Comparison of ENCODE assay signal across 14 cellular contexts in genomic region chr11:126060651-126061220, GRCh38. TPM values are rescaled to one million over a fixed set of nuclear protein-coding genes. Genes with fewer than 3 reads are reported as not detected.
A peak's percentile ranks its signal among the peaks of the same experiment; 100 is the strongest.
DNase-seq lines count a peak whose midpoint lies in the region; ATAC-seq, FAIRE-seq and TF ChIP-seq lines count a peak whose summit lies in the region.
"Had no signal": no experiment of that assay in that cellular context is flagged by ENCODE, and none has a peak within 500 bp of the region (broad histone marks: within the 10 kb centered on the region; RNA-seq: fewer than 3 reads in every experiment).

No MANE protein-coding gene starts in this region.

- ATAC-seq in natural killer cell (no peak), GM12878 (no peak), HG03196 (IDR thresholded peaks at IDR 0.05; ENCODE audit: unreplicated experiment) (no peak)
- ATAC-seq in natural killer cell treated with Interleukin-12 subunit alpha and Interleukin-12 subunit beta and Interleukin-15 and Interleukin-18, amount 100 ng/mL, for 72 hours, result no peak
- ATAC-seq: activated T-helper 17 cell treated with anti-CD3 and anti-CD28 coated beads, Interleukin-2, amount 50 U/mL, for 72 hours; mucosa of descending colon had no signal

- H3K9me2 ChIP-seq in GM23248 (ENCODE audit: insufficient read depth), result no peaks in the 10 kb centered on the region

- RAD21 ChIA-PET in GM12878 (lab: Charles Lee; ENCODE audit: unreplicated experiment), result interaction anchor here (0.8 to 1.9 kb wide), 6 partner anchors 21 to 120 kb away, joined by 3 to 11 read pairs (median 3); no protein-coding TSS in a partner anchor

- SMC1A ChIA-PET in GM12878 (lab: Charles Lee; ENCODE audit: uncharacterized antibody, unreplicated experiment), result interaction anchor here (1.2 to 3.7 kb wide), 7 partner anchors 9 to 138 kb away, joined by 3 to 34 read pairs (median 7); no protein-coding TSS in a partner anchor

- no peak overlapping the region for H3K27ac Mint-ChIP-seq in natural killer cell
- H3K27ac Mint-ChIP-seq in natural killer cell treated with Interleukin-12 subunit alpha and Interleukin-12 subunit beta and Interleukin-15 and Interleukin-18, amount 100 ng/mL, for 72 hours, result no peak overlapping the region

- POLR2A ChIA-PET in GM12878 (lab: Charles Lee), result interaction anchor here (0.5 to 0.6 kb wide), 2 partner anchors 8 to 10 kb away, joined by 3 read pairs; no protein-coding TSS in a partner anchor

- H3K27me3 Mint-ChIP-seq in natural killer cell (ENCODE audit: low read depth in 2 of 2), result peaks cover 30 to 38% of the 10 kb centered on the region in 2 donors
- peaks cover 26 to 49% of the 10 kb centered on the region in 2 donors for H3K27me3 Mint-ChIP-seq in natural killer cell treated with Interleukin-12 subunit alpha and Interleukin-12 subunit beta and Interleukin-15 and Interleukin-18, amount 100 ng/mL, for 72 hours

- no peaks in the 10 kb centered on the region for H3K36me3 Mint-ChIP-seq in natural killer cell
- no peaks in the 10 kb centered on the region for H3K36me3 Mint-ChIP-seq in natural killer cell treated with Interleukin-12 subunit alpha and Interleukin-12 subunit beta and Interleukin-15 and Interleukin-18, amount 100 ng/mL, for 72 hours

- H3K27ac ChIP-seq in GM12878 (ENCODE audit: control insufficient read depth, insufficient read depth) (no peak overlapping the region), muscle layer of duodenum (ENCODE audit: low read length) (peak overlapping the region; percentile 57), GM23248 (no peak overlapping the region), tibial nerve (peak overlapping the region in 2 of 4 donors; percentile 91)
- H3K27ac ChIP-seq: spleen had no signal

- CTCF ChIA-PET in GM12878 (lab: Yijun Ruan, JAX), result interaction anchor here (0.8 to 3.2 kb wide), 9 partner anchors 9 to 133 kb away, joined by 3 to 29 read pairs (median 4); partner anchors contain the start of gene VSIG10L2

- H3K36me3 ChIP-seq in GM12878 (ENCODE audit: control insufficient read depth in 2 of 2, insufficient read depth in 2 of 2, low read length in 1 of 2) (no peaks in the 10 kb centered on the region), muscle layer of duodenum (ENCODE audit: control insufficient read depth in 1 of 2, insufficient read depth in 2 of 2, low read length in 2 of 2) (no peaks in the 10 kb centered on the region), GM23248 (ENCODE audit: low read depth) (no peaks in the 10 kb centered on the region), tibial nerve (no peaks in the 10 kb centered on the region)
- H3K36me3 ChIP-seq: spleen had no signal

- no TSS peak for BruUV-seq in GM12878 (replicated peaks; lab: Mats Ljungman, UMichigan)

- H3K79me2 ChIP-seq in GM12878 (ENCODE audit: control insufficient read depth, insufficient read depth, low read length) (no peaks in the 10 kb centered on the region; the same call in 1 of the 2 replicates), GM23248 (ENCODE audit: insufficient read depth) (no peaks in the 10 kb centered on the region)

- TF ChIP-seq CTCF in natural killer cell (IDR thresholded peaks at IDR 0.05), result no peak
- no peak for TF ChIP-seq CTCF in GM12878 (IDR thresholded peaks at IDR 0.05 in 2 of 3, conservative IDR thresholded peaks at IDR 0.05 in 1 of 3; ENCODE audit: control insufficient read depth in 2 of 3, extremely low read depth in 1 of 3, insufficient read depth in 1 of 3, low read depth in 3 of 3, low read length in 3 of 3)
- TF ChIP-seq CTCF in tibial nerve (IDR thresholded peaks at IDR 0.05), result no peak

- peak overlapping the region; percentile 26 for H3K4me3 Mint-ChIP-seq in natural killer cell
- H3K4me3 Mint-ChIP-seq in natural killer cell treated with Interleukin-12 subunit alpha and Interleukin-12 subunit beta and Interleukin-15 and Interleukin-18, amount 100 ng/mL, for 72 hours, result no peak overlapping the region

- no peak overlapping the region for H3K9ac ChIP-seq in GM12878 (ENCODE audit: control insufficient read depth, insufficient read depth, low read length)
- H3K9ac ChIP-seq in GM23248, result no peak overlapping the region

- 32% methylated on average over 4 of the region's 4 CpGs for WGBS in GM12878 (ENCODE audit: insufficient coverage, insufficient replicate concordance, low lambda C conversion rate, missing lambda C conversion rate)
- 52 to 57% methylated on average over 4 of the region's 4 CpGs for WGBS in GM23248 (ENCODE audit: low coverage in 1 of 2, low lambda C conversion rate in 2 of 2, missing lambda C conversion rate in 2 of 2), 2 experiments
- 58 to 69% methylated on average over 4 of the region's 4 CpGs for WGBS in tibial nerve, 2 donors

- no peak overlapping the region for H3K4me2 ChIP-seq in GM12878 (ENCODE audit: control insufficient read depth, insufficient read depth)
- H3K4me2 ChIP-seq in GM23248 (ENCODE audit: unreplicated experiment), result no peak overlapping the region

- H2AFZ ChIP-seq in GM12878 (ENCODE audit: control insufficient read depth, low read depth, low read length) (no peak overlapping the region), GM23248 (no peak overlapping the region)

- H3K4me1 ChIP-seq in GM12878 (ENCODE audit: control insufficient read depth, insufficient read depth, low read length) (no peaks in the 10 kb centered on the region), muscle layer of duodenum (ENCODE audit: control insufficient read depth in 1 of 2, insufficient read depth in 2 of 2, low read length in 2 of 2) (peaks cover 0 to 24% of the 10 kb centered on the region in 2 donors), GM23248 (ENCODE audit: insufficient read depth) (no peaks in the 10 kb centered on the region), tibial nerve (peaks cover 0 to 52% (median 5%) of the 10 kb centered on the region in 4 donors)

- intact Hi-C loops in natural killer cell (cut with micrococcal nuclease), result no loop called here
- intact Hi-C loops in GM12878 (cut with micrococcal nuclease; ENCODE audit: unreplicated experiment), result loop anchor here (5.0 kb wide), 1 partner anchor 138 kb away; no protein-coding TSS in a partner anchor

- in situ Hi-C loops in GM12878 (cut with MboI), result no loop called here
- in situ Hi-C loops in GM23248 (cut with MboI), result no loop called here

- H3K4me1 Mint-ChIP-seq in natural killer cell, result peaks cover 7% of the 10 kb centered on the region in 2 donors
- peaks cover 5% of the 10 kb centered on the region in 2 donors for H3K4me1 Mint-ChIP-seq in natural killer cell treated with Interleukin-12 subunit alpha and Interleukin-12 subunit beta and Interleukin-15 and Interleukin-18, amount 100 ng/mL, for 72 hours (ENCODE audit: low read depth in 2 of 2)

- peaks cover 10% of the 10 kb centered on the region for H3F3A ChIP-seq in GM23248 (ENCODE audit: insufficient read depth)

- H3K4me3 ChIP-seq in GM12878 (no peak overlapping the region), muscle layer of duodenum (ENCODE audit: low read depth in 1 of 2, low read length in 2 of 2) (peak overlapping the region; percentile 63 to 90), GM23248 (no peak overlapping the region), tibial nerve (no peak overlapping the region)
- H3K4me3 ChIP-seq: mucosa of descending colon had no signal

- peaks cover 1 to 17% of the 10 kb centered on the region in 2 experiments for H3K27me3 ChIP-seq in GM12878 (replicated peaks in 1 of 2; ENCODE audit: control insufficient read depth in 2 of 2, insufficient read depth in 2 of 2, low read length in 1 of 2)
- no peaks in the 10 kb centered on the region for H3K27me3 ChIP-seq in muscle layer of duodenum (ENCODE audit: low read depth, low read length)
- H3K27me3 ChIP-seq in GM23248 (replicated peaks; ENCODE audit: insufficient read depth), result peaks cover 23% of the 10 kb centered on the region
- no peaks in the 10 kb centered on the region for H3K27me3 ChIP-seq in tibial nerve

- DNase-seq in natural killer cell (no peak), GM12878 (ENCODE audit: low read depth, low spot score) (no peak), GM23248 (no peak), SW 1271 (lab: John Stamatoyannopoulos, UW) (no peak), tibial nerve (ENCODE audit: low spot score in 2 of 2) (no peak)
- DNase-seq in natural killer cell treated with Interleukin-12 subunit alpha and Interleukin-12 subunit beta and Interleukin-15 and Interleukin-18, amount 100 ng/mL, for 72 hours (ENCODE audit: low spot score), result no peak
- DNase-seq: HCEC 1CT, KG1, mucosa of descending colon, SHP77 treated with DMSO at 0.1 percent for 48 hours, spleen had no signal

- no peaks in the 10 kb centered on the region for H3K9me3 Mint-ChIP-seq in natural killer cell
- no peaks in the 10 kb centered on the region for H3K9me3 Mint-ChIP-seq in natural killer cell treated with Interleukin-12 subunit alpha and Interleukin-12 subunit beta and Interleukin-15 and Interleukin-18, amount 100 ng/mL, for 72 hours
- H3K9me3 Mint-ChIP-seq: activated T-helper 17 cell treated with anti-CD3 and anti-CD28 coated beads, Interleukin-2, amount 50 U/mL, for 72 hours had no signal

- H4K20me1 ChIP-seq in GM12878 (ENCODE audit: control insufficient read depth, insufficient read depth), result no peaks in the 10 kb centered on the region
- H4K20me1 ChIP-seq in GM23248 (ENCODE audit: insufficient read depth), result no peaks in the 10 kb centered on the region

- TF ChIP-seq RAD21 in GM12878 (IDR thresholded peaks at IDR 0.05; ENCODE audit: insufficient read depth, low read depth, low read length), result no peak

- no peak for FAIRE-seq in GM12878 (lab: Jason Lieb, UNC)

- TF ChIP-seq POLR2A in GM12878 (IDR thresholded peaks at IDR 0.05; ENCODE audit: low read depth, low read length) (no peak), tibial nerve (IDR thresholded peaks at IDR 0.05) (no peak)

- no peak for TF ChIP-seq EP300 in GM12878 (IDR thresholded peaks at IDR 0.05; ENCODE audit: borderline replicate concordance in 1 of 2, control insufficient read depth in 1 of 2, low read depth in 2 of 2, low read length in 2 of 2)
- TF ChIP-seq EP300 in tibial nerve (IDR thresholded peaks at IDR 0.05), result no peak

- no peaks in the 10 kb centered on the region for H3K9me3 ChIP-seq in GM12878 (replicated peaks; ENCODE audit: control insufficient read depth, insufficient read depth, low read length)
- H3K9me3 ChIP-seq in muscle layer of duodenum (ENCODE audit: control insufficient read depth in 1 of 2, low read length in 2 of 2), result no peaks in the 10 kb centered on the region
- H3K9me3 ChIP-seq in GM23248 (ENCODE audit: low read depth), result no peaks in the 10 kb centered on the region
- no peaks in the 10 kb centered on the region for H3K9me3 ChIP-seq in tibial nerve
- H3K9me3 ChIP-seq: mucosa of descending colon, spleen had no signal

RNA-seq across cellular contexts. Expression of gene CDON, which starts 1.9 kb away (rescaled TPM):
- under 1 TPM in 2 of 3 donors, not detected in 1; 0.25 to 0.38 TPM for total RNA-seq in natural killer cell
- 1 to 10 TPM in 1 of 2 donors, under 1 TPM in 1; 0.59 to 2.1 TPM for total RNA-seq in natural killer cell treated with Interleukin-12 subunit alpha and Interleukin-12 subunit beta and Interleukin-15 and Interleukin-18, amount 100 ng/mL, for 72 hours
- 13.1 and 16.6 TPM in 2 replicates for total RNA-seq in GM12878 (2013; cell fraction: nucleolus; rRNA removed)
- 0.23 and 0.38 TPM in 2 replicates for total RNA-seq in GM12878 (2014; rRNA removed)
- 0.28 and 0.45 TPM in 2 replicates for total RNA-seq in GM12878 (2014; rRNA removed; fragmentation: Illumina TruSeq; extraction: Trizol)
- 0.21 and 0.46 TPM in 2 replicates for total RNA-seq in GM12878 (2021)
- polyA plus RNA-seq in GM12878 (2011; ENCODE audit: low read depth), result 0.54 TPM
- 3.2 and 4.2 TPM in 2 replicates for polyA plus RNA-seq in GM12878 (2011; rRNA removed)
- 2.7 and 3.9 TPM in 2 replicates for polyA plus RNA-seq in GM12878 (2011; cell fraction: cytosol; rRNA removed)
- polyA plus RNA-seq in GM12878 (2011; cell fraction: nucleus; rRNA removed), result 5.4 and 6.3 TPM in 2 replicates
- polyA plus RNA-seq in GM12878 (2012), result 0.23 and 0.87 TPM in 2 replicates
- 0.40 and 0.79 TPM in 2 replicates for polyA plus RNA-seq in GM12878 (2014; fragmentation: Illumina TruSeq; extraction: Trizol)
- polyA plus RNA-seq in GM12878 (2014; fragmentation: Nextera tagmentation; extraction: Ambion mirVana), result under 1 TPM; 0.07 to 0.21 TPM
- polyA plus RNA-seq in GM12878 (2014; rRNA removed), result 0.27 and 0.31 TPM in 2 replicates
- under 1 TPM; 0.32 to 0.83 TPM for polyA plus RNA-seq in GM12878 (2016; fragmentation: Nextera tagmentation; extraction: Ambion mirVana)
- 11.7 and 14.4 TPM in 2 replicates for polyA minus RNA-seq in GM12878 (2011; rRNA and poly(A)+ RNA removed)
- polyA minus RNA-seq in GM12878 (2011; cell fraction: cytosol; rRNA and poly(A)+ RNA removed), result 2.8 and 4.3 TPM in 2 replicates
- 6.9 and 11.3 TPM in 2 replicates for polyA minus RNA-seq in GM12878 (2011; cell fraction: nucleus; rRNA and poly(A)+ RNA removed)
- 8.6 and 10.3 TPM in 2 replicates for total RNA-seq in GM23248 (2014; rRNA removed; shearing (Covaris generic))
- 2.2 and 2.7 TPM in 2 replicates for polyA plus RNA-seq in GM23248 (2016; fragmentation: Nextera tagmentation; extraction: Ambion mirVana)
- total RNA-seq in tibial nerve, result 10 to 100 TPM; 14.4 to 25.9 (median 15.3) TPM

Comparison
In these comparisons a context has a peak if more than half of its experiments do, and no peak if none do; other contexts are left out.
1. H3K4me3 ChIP-seq: peak in muscle layer of duodenum (2 of 2); none in GM12878 (single experiment), GM23248 (single experiment) and tibial nerve (0 of 4).